ENCODE assay signal across 25 cellular contexts in the genomic region with DNA sequence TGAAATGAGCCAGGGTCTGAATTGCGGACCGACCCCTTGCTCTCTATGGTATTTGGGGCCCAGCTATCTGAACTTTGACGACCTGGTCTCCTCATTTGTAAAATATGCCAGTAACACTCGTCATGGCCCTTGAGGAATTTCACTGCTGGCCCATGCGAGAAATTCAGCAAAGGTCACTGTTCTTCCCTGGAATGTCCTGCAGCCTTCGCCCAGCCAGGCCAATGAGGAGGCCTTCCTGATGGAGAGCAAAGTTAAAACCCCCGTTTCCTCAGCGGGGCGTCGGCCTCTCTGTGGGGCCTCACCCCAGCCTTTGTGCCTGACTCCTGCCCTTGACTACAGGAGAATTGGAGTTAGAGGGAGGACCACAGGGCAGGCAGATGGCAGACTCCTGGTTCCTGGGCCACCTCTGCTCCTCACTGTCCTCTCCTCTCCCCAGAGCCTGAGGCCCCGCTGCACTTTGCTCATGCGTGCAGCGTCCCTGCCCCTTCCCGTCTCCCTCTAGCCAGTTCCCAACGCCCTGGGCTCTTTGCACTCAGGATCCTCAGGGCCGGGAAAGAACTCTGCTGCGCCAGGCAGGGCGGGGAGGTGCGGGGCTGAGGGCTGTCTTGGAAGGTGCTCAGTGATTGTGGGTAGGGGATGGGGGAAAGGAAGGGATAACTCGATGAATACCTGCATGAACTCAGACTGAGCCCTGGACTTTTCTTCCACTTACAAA.
"Had no signal": no experiment of that assay in that cellular context is flagged by ENCODE, and none has a peak within 500 bp of the region (broad histone marks: within the 10 kb centered on the region; RNA-seq: fewer than 3 reads in every experiment).

No MANE protein-coding gene starts in this region.

- DNase-seq: activated CD4-positive, alpha-beta memory T cell treated with anti-CD3 and anti-CD28 coated beads, Interleukin-2, amount 10 ng/mL, durations not matched to agents 7 days and 5 days; activated CD4-positive, alpha-beta T cell treated with anti-CD3 and anti-CD28 coated beads for 1 hour; activated CD4-positive, alpha-beta T cell treated with anti-CD3 and anti-CD28 coated beads, Interleukin-2, amount 10 ng/mL, durations not matched to agents 7 days and 5 days; activated CD8-positive, alpha-beta memory T cell treated with anti-CD3 and anti-CD28 coated beads, Interleukin-2, amount 50 U/mL, for 48 hours; activated gamma-delta T cell; activated naive CD4-positive, alpha-beta T cell treated with anti-CD3 and anti-CD28 coated beads, Interleukin-2, amount 10 ng/mL, durations not matched to agents 7 days and 5 days; activated naive CD8-positive, alpha-beta T cell treated with anti-CD3 and anti-CD28 coated beads, Interleukin-2, amount 10 ng/mL, durations not matched to agents 7 days and 5 days; activated T-cell treated with anti-CD3 and anti-CD28 coated beads, Interleukin-2, amount 50 U/mL, for 24 hours; brain microvascular endothelial cell; cortex of kidney; foreskin fibroblast; hypothalamus; kidney glomerular epithelial cell; left lung; naive B cell; posterior cingulate gyrus; sigmoid colon; small intestine; stimulated activated naive CD4-positive, alpha-beta T cell; T-helper 2 cell; testis; transverse colon; uterus had no signal

- H3K36me3 Mint-ChIP-seq: activated naive CD4-positive, alpha-beta T cell treated with anti-CD3 and anti-CD28 coated beads, Interleukin-2, amount 10 ng/mL, durations not matched to agents 7 days and 5 days; activated naive CD8-positive, alpha-beta T cell treated with anti-CD3 and anti-CD28 coated beads, Interleukin-2, amount 10 ng/mL, durations not matched to agents 7 days and 5 days; naive B cell had no signal

- H3K4me1 Mint-ChIP-seq: activated CD4-positive, alpha-beta memory T cell treated with anti-CD3 and anti-CD28 coated beads, Interleukin-2, amount 10 ng/mL, durations not matched to agents 7 days and 5 days; activated CD4-positive, alpha-beta T cell treated with anti-CD3 and anti-CD28 coated beads, Interleukin-2, amount 10 ng/mL, durations not matched to agents 7 days and 5 days; activated naive CD4-positive, alpha-beta T cell treated with anti-CD3 and anti-CD28 coated beads, Interleukin-2, amount 10 ng/mL, durations not matched to agents 7 days and 5 days; activated naive CD8-positive, alpha-beta T cell treated with anti-CD3 and anti-CD28 coated beads, Interleukin-2, amount 10 ng/mL, durations not matched to agents 7 days and 5 days; naive B cell had no signal

- H3K4me3 Mint-ChIP-seq: activated CD4-positive, alpha-beta memory T cell treated with anti-CD3 and anti-CD28 coated beads, Interleukin-2, amount 10 ng/mL, durations not matched to agents 7 days and 5 days; activated CD4-positive, alpha-beta T cell treated with anti-CD3 and anti-CD28 coated beads, Interleukin-2, amount 10 ng/mL, durations not matched to agents 7 days and 5 days; activated naive CD4-positive, alpha-beta T cell treated with anti-CD3 and anti-CD28 coated beads, Interleukin-2, amount 10 ng/mL, durations not matched to agents 7 days and 5 days; activated naive CD8-positive, alpha-beta T cell treated with anti-CD3 and anti-CD28 coated beads, Interleukin-2, amount 10 ng/mL, durations not matched to agents 7 days and 5 days; activated T-cell treated with anti-CD3 and anti-CD28 coated beads, Interleukin-2, amount 50 U/mL, for 24 hours; naive B cell had no signal

- H3K27ac ChIP-seq: brain microvascular endothelial cell, left lung, sigmoid colon, testis, transverse colon, uterus had no signal

- H3K27me3 ChIP-seq: brain microvascular endothelial cell, sigmoid colon, testis, transverse colon, uterus had no signal

- H3K9me3 Mint-ChIP-seq: activated CD4-positive, alpha-beta memory T cell treated with anti-CD3 and anti-CD28 coated beads, Interleukin-2, amount 10 ng/mL, durations not matched to agents 7 days and 5 days; activated CD4-positive, alpha-beta T cell treated with anti-CD3 and anti-CD28 coated beads, Interleukin-2, amount 10 ng/mL, durations not matched to agents 7 days and 5 days; activated naive CD4-positive, alpha-beta T cell treated with anti-CD3 and anti-CD28 coated beads, Interleukin-2, amount 10 ng/mL, durations not matched to agents 7 days and 5 days; activated naive CD8-positive, alpha-beta T cell treated with anti-CD3 and anti-CD28 coated beads, Interleukin-2, amount 10 ng/mL, durations not matched to agents 7 days and 5 days; activated T-cell treated with anti-CD3 and anti-CD28 coated beads, Interleukin-2, amount 50 U/mL, for 24 hours had no signal

- ATAC-seq: esophagus mucosa, left lung had no signal

- H3K4me3 ChIP-seq: left lung, lung, sigmoid colon, testis, transverse colon, uterus had no signal

- H3K27me3 Mint-ChIP-seq: activated CD4-positive, alpha-beta memory T cell treated with anti-CD3 and anti-CD28 coated beads, Interleukin-2, amount 10 ng/mL, durations not matched to agents 7 days and 5 days; activated naive CD4-positive, alpha-beta T cell treated with anti-CD3 and anti-CD28 coated beads, Interleukin-2, amount 10 ng/mL, durations not matched to agents 7 days and 5 days; activated naive CD8-positive, alpha-beta T cell treated with anti-CD3 and anti-CD28 coated beads, Interleukin-2, amount 10 ng/mL, durations not matched to agents 7 days and 5 days; activated T-cell treated with anti-CD3 and anti-CD28 coated beads, Interleukin-2, amount 50 U/mL, for 24 hours had no signal

- H3K36me3 ChIP-seq: brain microvascular endothelial cell, left lung, sigmoid colon, transverse colon, uterus had no signal

- H3K9me3 ChIP-seq: left lung, sigmoid colon, testis, transverse colon, uterus had no signal

- H3K4me1 ChIP-seq: left lung, sigmoid colon, testis, transverse colon, uterus had no signal

- H3K27ac Mint-ChIP-seq: activated CD4-positive, alpha-beta memory T cell treated with anti-CD3 and anti-CD28 coated beads, Interleukin-2, amount 10 ng/mL, durations not matched to agents 7 days and 5 days; activated CD4-positive, alpha-beta T cell treated with anti-CD3 and anti-CD28 coated beads, Interleukin-2, amount 10 ng/mL, durations not matched to agents 7 days and 5 days; activated naive CD4-positive, alpha-beta T cell treated with anti-CD3 and anti-CD28 coated beads, Interleukin-2, amount 10 ng/mL, durations not matched to agents 7 days and 5 days; activated naive CD8-positive, alpha-beta T cell treated with anti-CD3 and anti-CD28 coated beads, Interleukin-2, amount 10 ng/mL, durations not matched to agents 7 days and 5 days; activated T-cell treated with anti-CD3 and anti-CD28 coated beads, Interleukin-2, amount 50 U/mL, for 24 hours; naive B cell had no signal
